22 cellular contexts compared by ENCODE assay signal in the genomic region with DNA sequence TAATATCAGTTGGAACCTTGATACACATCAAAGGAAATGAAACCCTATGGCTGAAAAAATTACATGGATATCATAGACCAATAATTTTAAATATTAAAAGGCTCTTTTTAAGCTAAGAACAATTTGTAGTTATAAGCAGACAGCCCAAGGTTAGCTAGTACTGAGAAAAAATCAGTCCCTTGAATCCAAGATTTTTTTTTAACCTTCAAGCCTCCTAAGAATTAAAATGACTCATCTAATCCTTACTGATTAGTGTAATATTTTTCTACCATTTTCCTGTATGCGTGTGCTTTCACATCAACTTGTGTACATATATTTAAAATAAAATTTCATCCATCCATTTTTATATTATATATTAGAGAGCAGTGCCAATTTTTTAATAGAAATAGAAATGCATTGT.
"Had no signal": no experiment of that assay in that cellular context is flagged by ENCODE, and none has a peak within 500 bp of the region (broad histone marks: within the 10 kb centered on the region; RNA-seq: fewer than 3 reads in every experiment).

No MANE protein-coding gene starts in this region.

- H3K27ac Mint-ChIP-seq: activated CD8-positive, alpha-beta T cell treated with anti-CD3 and anti-CD28 coated beads, Interleukin-2, amount 10 ng/mL, durations not matched to agents 7 days and 5 days; activated naive CD4-positive, alpha-beta T cell treated with anti-CD3 and anti-CD28 coated beads, Interleukin-2, amount 50 U/mL, for 72 hours; brain; dendritic cell treated with granulocyte-macrophage colony-stimulating factor and Interleukin-4, amounts not matched to agents 40 ng/mL and 50 ng/mL, for 4 days; stimulated activated naive CD8-positive, alpha-beta T cell treated with anti-CD3 and anti-CD28 coated beads, Interleukin-15, amount 100 ng/mL, for 72 hours; WTC11 had no signal

- H3K4me3 Mint-ChIP-seq: activated CD8-positive, alpha-beta T cell treated with anti-CD3 and anti-CD28 coated beads, Interleukin-2, amount 10 ng/mL, durations not matched to agents 7 days and 5 days; brain; central memory CD8-positive, alpha-beta T cell; dendritic cell treated with granulocyte-macrophage colony-stimulating factor and Interleukin-4, amounts not matched to agents 40 ng/mL and 50 ng/mL, for 4 days; neural crest cell; stimulated activated naive CD8-positive, alpha-beta T cell treated with anti-CD3 and anti-CD28 coated beads, Interleukin-15, amount 100 ng/mL, for 72 hours; WTC11 had no signal

- H3K9me3 ChIP-seq: gastrocnemius medialis, psoas muscle had no signal

- H3K4me3 ChIP-seq: gastrocnemius medialis, lung, psoas muscle had no signal

- H3K4me1 Mint-ChIP-seq: central memory CD8-positive, alpha-beta T cell; neural crest cell; stimulated activated naive CD8-positive, alpha-beta T cell treated with anti-CD3 and anti-CD28 coated beads, Interleukin-15, amount 100 ng/mL, for 72 hours; WTC11 had no signal

- FAIRE-seq: islet of Langerhans had no signal

- H3K27ac ChIP-seq: gastrocnemius medialis, heart left ventricle, psoas muscle had no signal

- H3K27me3 ChIP-seq: gastrocnemius medialis, heart left ventricle had no signal

- DNase-seq: activated CD4-positive, alpha-beta T cell treated with anti-CD3 and anti-CD28 coated beads for 48 hours; activated CD8-positive, alpha-beta memory T cell treated with anti-CD3 and anti-CD28 coated beads, Interleukin-2, amount 50 U/mL, for 4 hours; activated CD8-positive, alpha-beta T cell treated with anti-CD3 and anti-CD28 coated beads, Interleukin-2, amount 10 ng/mL, durations not matched to agents 7 days and 5 days; activated effector memory CD4-positive, alpha-beta T cell treated with anti-CD3 and anti-CD28 coated beads, Interleukin-2, amount 50 U/mL, for 16 hours; activated T-cell treated with anti-CD3 and anti-CD28 coated beads, Interleukin-2, amount 50 U/mL, for 48 hours; amygdala; effector memory CD4-positive, alpha-beta T cell; gastrocnemius medialis; heart left ventricle; left colon; psoas muscle; stimulated activated CD4-positive, alpha-beta T cell treated with anti-CD3 and anti-CD28 coated beads, Interleukin-1b, Interleukin-23, amount 100 ng/mL, for 48 hours; stimulated activated naive CD8-positive, alpha-beta T cell treated with anti-CD3 and anti-CD28 coated beads, Interleukin-15, amount 100 ng/mL, for 72 hours; T-helper 2 cell had no signal

- H3K4me1 ChIP-seq: gastrocnemius medialis, heart left ventricle, psoas muscle had no signal

- H3K36me3 Mint-ChIP-seq: brain had no signal

- H3K36me3 ChIP-seq: gastrocnemius medialis, heart left ventricle had no signal

- H3K27me3 Mint-ChIP-seq: brain; dendritic cell treated with granulocyte-macrophage colony-stimulating factor and Interleukin-4, amounts not matched to agents 40 ng/mL and 50 ng/mL, for 4 days; stimulated activated naive CD8-positive, alpha-beta T cell treated with anti-CD3 and anti-CD28 coated beads, Interleukin-15, amount 100 ng/mL, for 72 hours had no signal
